Comparison of ENCODE assay signal across 26 cellular contexts in the genomic region with DNA sequence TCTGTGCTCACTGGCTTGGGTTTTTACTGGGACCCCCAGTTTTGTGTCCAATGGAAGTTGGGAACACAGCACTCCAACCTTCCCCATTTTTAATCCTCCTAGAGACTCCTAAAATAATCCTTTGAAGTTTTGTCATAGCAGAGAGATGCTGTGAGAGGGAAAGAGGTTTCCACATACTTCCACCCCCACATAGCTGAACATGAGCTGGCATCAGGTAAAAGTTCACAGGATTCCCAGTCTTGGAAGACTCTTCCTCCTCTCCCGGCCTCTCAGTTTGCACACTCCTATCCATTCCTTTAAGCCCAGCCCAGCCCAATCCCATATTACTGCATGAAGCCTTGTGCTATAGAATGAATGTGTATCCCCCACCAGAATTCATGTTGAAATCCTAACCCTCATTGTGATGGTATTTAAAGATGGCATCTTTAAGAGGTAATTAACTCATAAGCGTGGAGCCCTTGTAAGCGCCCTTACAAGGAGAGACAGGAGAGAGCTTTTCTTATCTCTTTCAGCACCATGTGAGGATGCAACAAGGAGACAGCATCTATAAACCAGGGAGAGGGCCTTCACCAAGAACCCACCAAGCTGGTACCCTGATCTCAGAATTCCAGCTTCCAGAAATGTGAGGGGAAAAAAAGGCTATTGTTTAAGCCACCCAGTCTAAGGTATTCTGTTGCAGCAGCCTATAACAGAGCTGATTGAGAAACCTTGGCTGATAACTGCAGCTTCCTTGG. TPM values are rescaled to one million over a fixed set of nuclear protein-coding genes. Genes with fewer than 3 reads are reported as not detected.
DNase-seq lines count a peak whose midpoint lies in the region; ATAC-seq and TF ChIP-seq lines count a peak whose summit lies in the region.
"Had no signal": no experiment of that assay in that cellular context is flagged by ENCODE, and none has a peak within 500 bp of the region (broad histone marks: within the 10 kb centered on the region; RNA-seq: fewer than 3 reads in every experiment).

No MANE protein-coding gene starts in this region.

- H3K27ac Mint-ChIP-seq in GM23338: no peak overlapping the region
- H3K27ac Mint-ChIP-seq in activated CD8-positive, alpha-beta T cell treated with anti-CD3 and anti-CD28 coated beads, Interleukin-2, amount 10 ng/mL, durations not matched to agents 7 days and 5 days: no peak overlapping the region
- H3K27ac Mint-ChIP-seq in activated naive CD4-positive, alpha-beta T cell treated with anti-CD3 and anti-CD28 coated beads, Interleukin-2, amount 50 U/mL, for 72 hours: no peak overlapping the region
- H3K27ac Mint-ChIP-seq: CD14-positive monocyte; CD4-positive, alpha-beta memory T cell; CD4-positive, CD25-positive, alpha-beta regulatory T cell; CD8-positive, alpha-beta memory T cell had no signal

- H3K9me2 ChIP-seq in GM23338 (ENCODE audit: insufficient read depth): no peaks in the 10 kb centered on the region
- H3K9me2 ChIP-seq in neural cell (ENCODE audit: insufficient read depth, low read length): no peaks in the 10 kb centered on the region

- H3K36me3 Mint-ChIP-seq in GM23338 (ENCODE audit: low read depth): no peaks in the 10 kb centered on the region
- H3K36me3 Mint-ChIP-seq in activated CD8-positive, alpha-beta T cell treated with anti-CD3 and anti-CD28 coated beads, Interleukin-2, amount 10 ng/mL, durations not matched to agents 7 days and 5 days (ENCODE audit: low read depth): no peaks in the 10 kb centered on the region
- no peaks in the 10 kb centered on the region for H3K36me3 Mint-ChIP-seq in activated naive CD4-positive, alpha-beta T cell treated with anti-CD3 and anti-CD28 coated beads, Interleukin-2, amount 50 U/mL, for 72 hours
- H3K36me3 Mint-ChIP-seq: CD14-positive monocyte; CD4-positive, alpha-beta memory T cell; CD4-positive, CD25-positive, alpha-beta regulatory T cell; CD8-positive, alpha-beta memory T cell had no signal

- no peak overlapping the region for H3K23ac ChIP-seq in trophoblast cell (ENCODE audit: low read length)

- no peaks in the 10 kb centered on the region for H3K36me3 ChIP-seq in GM23338 (ENCODE audit: insufficient read depth)
- no peaks in the 10 kb centered on the region for H3K36me3 ChIP-seq in neural cell (ENCODE audit: insufficient read depth, low read length)
- no peaks in the 10 kb centered on the region for H3K36me3 ChIP-seq in trophoblast cell (ENCODE audit: control insufficient read depth in 1 of 2, insufficient read depth in 2 of 2, low read length in 2 of 2)
- H3K36me3 ChIP-seq: BE2C, BLaER1 had no signal

- H2AFZ ChIP-seq in GM23338: 0 out of 2 replicates have a peak overlapping the region, but pooled peaks have one; percentile 20
- H2AFZ ChIP-seq in neural cell (ENCODE audit: low read depth, low read length): no peak overlapping the region
- no peak overlapping the region for H2AFZ ChIP-seq in trophoblast cell (ENCODE audit: insufficient read depth, low read length, poor library complexity)

- H3K4ac ChIP-seq in trophoblast cell (ENCODE audit: low read depth, low read length): no peak overlapping the region

- no peaks in the 10 kb centered on the region for H3K79me1 ChIP-seq in trophoblast cell (ENCODE audit: low read length)

- no peak overlapping the region for H2BK12ac ChIP-seq in trophoblast cell (ENCODE audit: low read length)

- CTCF ChIA-PET in activated CD8-positive, alpha-beta T cell treated with anti-CD3 and anti-CD28 coated beads, Interleukin-2, amount 10 ng/mL, durations not matched to agents 7 days and 5 days (lab: Charles Lee): no interaction called here

- H4K12ac ChIP-seq in trophoblast cell (ENCODE audit: low read depth, low read length): no peak overlapping the region

- peaks cover 29% of the 10 kb centered on the region for H3K4me1 Mint-ChIP-seq in GM23338
- H3K4me1 Mint-ChIP-seq in activated CD8-positive, alpha-beta T cell treated with anti-CD3 and anti-CD28 coated beads, Interleukin-2, amount 10 ng/mL, durations not matched to agents 7 days and 5 days (ENCODE audit: low read depth): no peaks in the 10 kb centered on the region
- H3K4me1 Mint-ChIP-seq: CD14-positive monocyte; CD4-positive, alpha-beta memory T cell; CD4-positive, CD25-positive, alpha-beta regulatory T cell; CD8-positive, alpha-beta memory T cell had no signal

- H4K8ac ChIP-seq in trophoblast cell (ENCODE audit: low read depth, low read length): no peak overlapping the region

- DNase-seq in GM23338 (ENCODE audit: low spot score) (no peak), trophoblast cell (peak; percentile 78 to 90), anterior cingulate cortex (lab: John Stamatoyannopoulos, UW) (no peak)
- no peak for DNase-seq in activated CD8-positive, alpha-beta T cell treated with anti-CD3 and anti-CD28 coated beads, Interleukin-2, amount 10 ng/mL, durations not matched to agents 7 days and 5 days
- no peak for DNase-seq in activated naive CD4-positive, alpha-beta T cell treated with anti-CD3 and anti-CD28 coated beads, Interleukin-2, amount 50 U/mL, for 72 hours (ENCODE audit: low spot score in 2 of 2)
- DNase-seq: 8988T; ACHN; BE2C; C1 segment of cervical spinal cord; CD4-positive, alpha-beta memory T cell; CD4-positive, CD25-positive, alpha-beta regulatory T cell; CD8-positive, alpha-beta memory T cell; COR-L47; DMS 273 treated with DMSO at 0.1 percent for 48 hours; DMS153; DMS53; DMS79; DND-41; EL; GDM1 had no signal

- no peaks in the 10 kb centered on the region for H3K9me3 Mint-ChIP-seq in GM23338
- no peaks in the 10 kb centered on the region for H3K9me3 Mint-ChIP-seq in activated CD8-positive, alpha-beta T cell treated with anti-CD3 and anti-CD28 coated beads, Interleukin-2, amount 10 ng/mL, durations not matched to agents 7 days and 5 days (ENCODE audit: insufficient read depth)
- H3K9me3 Mint-ChIP-seq in activated naive CD4-positive, alpha-beta T cell treated with anti-CD3 and anti-CD28 coated beads, Interleukin-2, amount 50 U/mL, for 72 hours: no peaks in the 10 kb centered on the region
- H3K9me3 Mint-ChIP-seq: CD4-positive, alpha-beta memory T cell; CD4-positive, CD25-positive, alpha-beta regulatory T cell; CD8-positive, alpha-beta memory T cell had no signal

- TF ChIP-seq EP300 in neural cell (conservative IDR thresholded peaks at IDR 0.05; ENCODE audit: poor library complexity, severe bottlenecking): no peak

- no peak overlapping the region for H2BK5ac ChIP-seq in trophoblast cell (ENCODE audit: low read depth, low read length, poor library complexity)

- POLR2A ChIA-PET in activated CD8-positive, alpha-beta T cell treated with anti-CD3 and anti-CD28 coated beads, Interleukin-2, amount 10 ng/mL, durations not matched to agents 7 days and 5 days (lab: Charles Lee): no interaction called here

- no peaks in the 10 kb centered on the region for H3K79me2 ChIP-seq in GM23338 (replicated peaks; ENCODE audit: insufficient read depth)
- H3K79me2 ChIP-seq in neural cell (replicated peaks; ENCODE audit: insufficient read depth, low read length): no peaks in the 10 kb centered on the region
- H3K79me2 ChIP-seq in trophoblast cell (ENCODE audit: control insufficient read depth, insufficient read depth, low read length, poor library complexity): no peaks in the 10 kb centered on the region

- no peaks in the 10 kb centered on the region for H3K9me3 ChIP-seq in neural cell (ENCODE audit: low read length)
- no peaks in the 10 kb centered on the region for H3K9me3 ChIP-seq in trophoblast cell (ENCODE audit: insufficient read depth, low read depth, low read length)
- H3K9me3 ChIP-seq: BE2C, BLaER1 had no signal

- H3K27ac ChIP-seq in GM23338 (ENCODE audit: low read depth) (no peak overlapping the region), neural cell (ENCODE audit: low read length) (peak overlapping the region; percentile 78), trophoblast cell (ENCODE audit: low read depth, low read length) (no peak overlapping the region)
- H3K27ac ChIP-seq: BLaER1 had no signal

- H3K27me3 ChIP-seq in GM23338 (ENCODE audit: insufficient read depth) (no peaks in the 10 kb centered on the region), neural cell (ENCODE audit: insufficient read depth, low read depth, low read length) (no peaks in the 10 kb centered on the region), trophoblast cell (ENCODE audit: insufficient read depth, low read length) (no peaks in the 10 kb centered on the region)
- H3K27me3 ChIP-seq: BLaER1 had no signal

- TF ChIP-seq RAD21 in neural cell (conservative IDR thresholded peaks at IDR 0.05): no peak

- H3K4me2 ChIP-seq in GM23338 (no peak overlapping the region), neural cell (ENCODE audit: low read length) (no peak overlapping the region), trophoblast cell (ENCODE audit: low read length) (no peak overlapping the region)
- H3K4me2 ChIP-seq: BLaER1 had no signal

- no peak overlapping the region for H3K4me3 ChIP-seq in GM23338
- no peak overlapping the region for H3K4me3 ChIP-seq in neural cell (ENCODE audit: low read length)
- H3K4me3 ChIP-seq in trophoblast cell (ENCODE audit: low read depth, low read length): no peak overlapping the region
- H3K4me3 ChIP-seq: BLaER1, GM12878 had no signal

- no peak overlapping the region for H3K4me3 Mint-ChIP-seq in GM23338
- no peak overlapping the region for H3K4me3 Mint-ChIP-seq in activated CD8-positive, alpha-beta T cell treated with anti-CD3 and anti-CD28 coated beads, Interleukin-2, amount 10 ng/mL, durations not matched to agents 7 days and 5 days
- H3K4me3 Mint-ChIP-seq: CD14-positive monocyte; CD4-positive, alpha-beta memory T cell; CD4-positive, CD25-positive, alpha-beta regulatory T cell; CD8-positive, alpha-beta memory T cell had no signal

- H3K14ac ChIP-seq in trophoblast cell (ENCODE audit: low read length): no peak overlapping the region

- no peak overlapping the region for H2AK5ac ChIP-seq in trophoblast cell (ENCODE audit: low read length)

- no peak for ATAC-seq in GM23338
- ATAC-seq in activated CD8-positive, alpha-beta T cell treated with anti-CD3 and anti-CD28 coated beads, Interleukin-2, amount 10 ng/mL, durations not matched to agents 7 days and 5 days: no peak
- no peak for ATAC-seq in activated naive CD4-positive, alpha-beta T cell treated with anti-CD3 and anti-CD28 coated beads, Interleukin-2, amount 50 U/mL, for 72 hours
- ATAC-seq: GM12878 had no signal

- no peaks in the 10 kb centered on the region for H4K20me1 ChIP-seq in GM23338 (replicated peaks; ENCODE audit: insufficient read depth)
- H4K20me1 ChIP-seq in neural cell (ENCODE audit: insufficient read depth): no peaks in the 10 kb centered on the region
- H4K20me1 ChIP-seq: BLaER1 had no signal

- H3K4me1 ChIP-seq in GM23338 (ENCODE audit: insufficient read depth) (no peaks in the 10 kb centered on the region; the same call in none of the 2 replicates), trophoblast cell (ENCODE audit: control insufficient read depth in 1 of 2, insufficient read depth in 2 of 2, low read length in 2 of 2) (no peaks in the 10 kb centered on the region)
- H3K4me1 ChIP-seq: BE2C had no signal

- H4K91ac ChIP-seq in trophoblast cell (ENCODE audit: low read depth, low read length): no peak overlapping the region

- H3K18ac ChIP-seq in trophoblast cell (ENCODE audit: low read length): no peak overlapping the region

- TF ChIP-seq CTCF in GM23338 (conservative IDR thresholded peaks at IDR 0.05; ENCODE audit: low read depth in 2 of 2) (no peak), neural cell (IDR thresholded peaks at IDR 0.05; ENCODE audit: poor library complexity, severe bottlenecking) (no peak)

- peaks cover 1% of the 10 kb centered on the region for H3K27me3 Mint-ChIP-seq in GM23338 (ENCODE audit: insufficient read depth, low read depth, poor library complexity)
- H3K27me3 Mint-ChIP-seq in activated CD8-positive, alpha-beta T cell treated with anti-CD3 and anti-CD28 coated beads, Interleukin-2, amount 10 ng/mL, durations not matched to agents 7 days and 5 days (ENCODE audit: low read depth): peaks cover 26% of the 10 kb centered on the region

- WGBS in trophoblast cell (ENCODE audit: extremely low coverage, insufficient coverage, insufficient read length): no CpG with 5 or more reads among the region's 3 CpGs

- no peaks in the 10 kb centered on the region for H3F3A ChIP-seq in GM23338 (replicated peaks; ENCODE audit: low read depth)
- H3F3A ChIP-seq in neural cell (ENCODE audit: insufficient read depth, low read length, poor library complexity, severe bottlenecking): peaks cover 7% of the 10 kb centered on the region

- no peak overlapping the region for H2BK120ac ChIP-seq in trophoblast cell (ENCODE audit: insufficient read depth, low read length, poor library complexity)

- H3K9ac ChIP-seq in neural cell (ENCODE audit: low read length): no peak overlapping the region
- H3K9ac ChIP-seq in trophoblast cell (ENCODE audit: low read length): no peak overlapping the region
- H3K9ac ChIP-seq: BLaER1 had no signal

RNA-seq across cellular contexts. Expression of a gene that starts 22.4 kb away (rescaled TPM):
- 2.0 and 6.6 TPM in 2 replicates for total RNA-seq in GM23338 (2014; rRNA removed; shearing (Covaris generic))
- polyA plus RNA-seq in GM23338 (2016; fragmentation: Nextera tagmentation; extraction: Ambion mirVana): 1.7 and 1.9 TPM in 2 replicates
- polyA plus RNA-seq in neural cell: 1.5 TPM in 2 replicates
- polyA minus RNA-seq in neural cell: 5.6 and 6.6 TPM in 2 replicates
- 0.10 and 0.23 TPM in 2 replicates for polyA plus RNA-seq in trophoblast cell (2013)
- not detected for total RNA-seq in activated CD8-positive, alpha-beta T cell treated with anti-CD3 and anti-CD28 coated beads, Interleukin-2, amount 10 ng/mL, durations not matched to agents 7 days and 5 days
- total RNA-seq in activated naive CD4-positive, alpha-beta T cell treated with anti-CD3 and anti-CD28 coated beads, Interleukin-2, amount 50 U/mL, for 72 hours: not detected
- total RNA-seq: CD4-positive, alpha-beta memory T cell; CD4-positive, CD25-positive, alpha-beta regulatory T cell; CD8-positive, alpha-beta memory T cell; G401 had no signal
- polyA plus RNA-seq: AG04450; CD14-positive monocyte; CD4-positive, alpha-beta memory T cell; CD4-positive, CD25-positive, alpha-beta regulatory T cell; CD8-positive, alpha-beta memory T cell had no signal

Comparison
In these comparisons a context has a peak if more than half of its experiments do, and no peak if none do; other contexts are left out.
1. DNase-seq: peak in trophoblast cell (2 of 2); none in GM23338 (single experiment), activated CD8-positive, alpha-beta T cell treated with anti-CD3 and anti-CD28 coated beads, Interleukin-2, amount 10 ng/mL, durations not matched to agents 7 days and 5 days (single experiment), activated naive CD4-positive, alpha-beta T cell treated with anti-CD3 and anti-CD28 coated beads, Interleukin-2, amount 50 U/mL, for 72 hours (0 of 2) and anterior cingulate cortex (0 of 58).